ENCODE assay signal across 25 cellular contexts in genomic region chr19:50276370-50277063, GRCh38. TPM values are rescaled to one million over a fixed set of nuclear protein-coding genes. Genes with fewer than 3 reads are reported as not detected.
DNase-seq lines count a peak whose midpoint lies in the region; ATAC-seq, FAIRE-seq and TF ChIP-seq lines count a peak whose summit lies in the region.
"Had no signal": no experiment of that assay in that cellular context is flagged by ENCODE, and none has a peak within 500 bp of the region (broad histone marks: within the 10 kb centered on the region; RNA-seq: fewer than 3 reads in every experiment).

No MANE protein-coding gene starts in this region.

- H4K20me1 ChIP-seq in HepG2 (ENCODE audit: insufficient read depth, low read length): no peaks in the 10 kb centered on the region

- H3K27me3 Mint-ChIP-seq in nephron progenitor cell (ENCODE audit: low read depth, poor library complexity): no peaks in the 10 kb centered on the region

- H3K79me2 ChIP-seq in HepG2 (ENCODE audit: insufficient read depth, low read length): no peaks in the 10 kb centered on the region

- H3K9ac ChIP-seq in HepG2 (ENCODE audit: insufficient read depth, low read depth, low read length): peak overlapping the region; percentile 65; the same call in 1 of the 2 replicates

- peaks cover 21% of the 10 kb centered on the region for H3K4me1 Mint-ChIP-seq in nephron progenitor cell
- H3K4me1 Mint-ChIP-seq: CD4-positive, CD25-positive, alpha-beta regulatory T cell; GM23338 had no signal

- POLR2A ChIA-PET in HepG2 (lab: Yijun Ruan, JAX): interaction anchor here (0.6 to 2.2 kb wide), 3 partner anchors 11 to 52 kb away, joined by 3 to 8 read pairs (median 4); partner anchors contain the start of gene KCNC3

- no peaks in the 10 kb centered on the region for H3K9me3 ChIP-seq in HepG2 (ENCODE audit: low read length)
- H3K9me3 ChIP-seq in right lobe of liver: no peaks in the 10 kb centered on the region
- H3K9me3 ChIP-seq: A549, BE2C, Caco-2 had no signal

- peak overlapping the region; percentile 50 for H3K27ac Mint-ChIP-seq in nephron progenitor cell
- H3K27ac Mint-ChIP-seq: CD4-positive, CD25-positive, alpha-beta regulatory T cell; CD8-positive, alpha-beta T cell; GM23338 had no signal

- ATAC-seq in HepG2 (peak; percentile 32), right lobe of liver (no peak), HG03521 (IDR thresholded peaks at IDR 0.05; ENCODE audit: unreplicated experiment) (no peak)
- ATAC-seq: A549; CD8-positive, alpha-beta T cell; GM12878; GM23338 had no signal

- TF ChIP-seq POLR2A in HepG2 (IDR thresholded peaks at IDR 0.05; ENCODE audit: insufficient read depth in 1 of 2, low read depth in 2 of 2, low read length in 2 of 2): no peak
- TF ChIP-seq POLR2A in right lobe of liver (IDR thresholded peaks at IDR 0.05): no peak

- H3K4me3 ChIP-seq in HepG2 (replicated peaks in 1 of 3; ENCODE audit: insufficient read depth in 1 of 3, low read depth in 2 of 3, low read length in 3 of 3) (peak overlapping the region in 2 of 3 experiments; percentile 9 to 61; a peak in 2 of 6 replicates), right lobe of liver (no peak overlapping the region), H7 (ENCODE audit: insufficient read depth, low read depth, low read length) (no peak overlapping the region)
- H3K4me3 ChIP-seq: A549, GM12878, GM23338 had no signal

- H3K4me3 Mint-ChIP-seq in nephron progenitor cell: no peak overlapping the region
- H3K4me3 Mint-ChIP-seq: CD4-positive, CD25-positive, alpha-beta regulatory T cell; CD8-positive, alpha-beta T cell; GM23338 had no signal

- FAIRE-seq in HepG2 (lab: Jason Lieb, UNC) (no peak), D721Med (lab: Jason Lieb, UNC) (no peak)
- FAIRE-seq: A549, GM12878, GM18507, H54 had no signal

- 49% methylated on average over 13 of the region's 15 CpGs for WGBS in HepG2 (ENCODE audit: low lambda C conversion rate)
- WGBS in right lobe of liver (ENCODE audit: insufficient coverage, low coverage, low lambda C conversion rate, missing lambda C conversion rate): 86% methylated on average over 6 of the region's 15 CpGs

- CTCF ChIA-PET in HepG2 (lab: Yijun Ruan, JAX; ENCODE audit: low intra/inter-chr PET ratio, low total read pairs): no interaction called here

- H3K27ac ChIP-seq in HepG2 (ENCODE audit: extremely low read length, insufficient read depth, low read length) (peak overlapping the region; percentile 84), right lobe of liver (no peak overlapping the region)
- H3K27ac ChIP-seq: A549, C4-2B had no signal

- DNase-seq in HepG2 (ENCODE audit: low spot score): no peak
- DNase-seq in right lobe of liver: no peak
- peak; percentile 46 for DNase-seq in H7
- no peak for DNase-seq in nephron progenitor cell
- no peak for DNase-seq in D721Med (ENCODE audit: insufficient read length, low spot score)
- no peak for DNase-seq in middle frontal gyrus (ENCODE audit: extremely low spot score, low spot score)
- DNase-seq: 8988T; ACHN; AML-193; BE2C; Caco-2; CD4-positive, CD25-positive, alpha-beta regulatory T cell; CD8-positive, alpha-beta T cell; DMS 273 treated with DMSO at 0.1 percent for 48 hours; DMS79; EL; GDM1; HCEC 1CT had no signal

- no peaks in the 10 kb centered on the region for H3K9me3 Mint-ChIP-seq in nephron progenitor cell
- H3K9me3 Mint-ChIP-seq: CD8-positive, alpha-beta T cell had no signal

- BruUV-seq in HepG2 (replicated peaks; lab: Mats Ljungman, UMichigan): no TSS peak

- peaks cover 26% of the 10 kb centered on the region for H3K4me1 ChIP-seq in HepG2 (ENCODE audit: insufficient read depth, low read length)
- H3K4me1 ChIP-seq in right lobe of liver: no peaks in the 10 kb centered on the region
- H3K4me1 ChIP-seq: A549, BE2C, Caco-2 had no signal

- peak overlapping the region; percentile 71 for H3K4me2 ChIP-seq in HepG2 (ENCODE audit: low read depth, low read length)
- H3K4me2 ChIP-seq: A549, GM23338 had no signal

- intact Hi-C loops in HepG2 (cut with micrococcal nuclease; ENCODE audit: unreplicated experiment): no loop called here
- intact Hi-C loops in right lobe of liver (cut with DNase I): no loop called here

- no peaks in the 10 kb centered on the region for H3K36me3 Mint-ChIP-seq in nephron progenitor cell (ENCODE audit: low read depth)
- H3K36me3 Mint-ChIP-seq: CD4-positive, CD25-positive, alpha-beta regulatory T cell; CD8-positive, alpha-beta T cell had no signal

- no peak for TF ChIP-seq RAD21 in HepG2 (CRISPR knock-in tag; IDR thresholded peaks at IDR 0.05)

- peaks cover 0 to 4% of the 10 kb centered on the region in 2 experiments; a peak in 2 of 5 replicates for H3K36me3 ChIP-seq in HepG2 (replicated peaks in 1 of 2; ENCODE audit: control insufficient read depth in 1 of 2, insufficient read depth in 2 of 2, low read length in 2 of 2)
- H3K36me3 ChIP-seq in right lobe of liver: peaks cover 0 to 49% (median 12%) of the 10 kb centered on the region in 4 donors
- peaks cover 2% of the 10 kb centered on the region for H3K36me3 ChIP-seq in H7 (replicated peaks; ENCODE audit: control insufficient read depth, insufficient read depth, low read length)
- H3K36me3 ChIP-seq: BE2C had no signal

- in situ Hi-C loops in HepG2 (cut with HindIII; ENCODE audit: extremely low pct_ligation_motif_present, low pct_unique_long_range_greater_than_20kb): no loop called here

- TF ChIP-seq CTCF in HepG2 (CRISPR knock-in tag; IDR thresholded peaks at IDR 0.05) (peak; percentile 39; the same call in 1 of the 2 replicates), right lobe of liver (IDR thresholded peaks at IDR 0.05) (no peak), nephron progenitor cell (IDR thresholded peaks at IDR 0.05) (no peak), D721Med (IDR thresholded peaks at IDR 0.05; ENCODE audit: insufficient read depth, missing control alignments) (no peak)

- H3K27me3 ChIP-seq in HepG2 (ENCODE audit: control insufficient read depth in 1 of 2, insufficient read depth in 2 of 2, low read length in 2 of 2) (no peaks in the 10 kb centered on the region), right lobe of liver (no peaks in the 10 kb centered on the region), H7 (ENCODE audit: control insufficient read depth, insufficient read depth, low read length) (no peaks in the 10 kb centered on the region)
- H3K27me3 ChIP-seq: BE2C had no signal

- no peak overlapping the region for H2AFZ ChIP-seq in HepG2 (ENCODE audit: low read length)
- H2AFZ ChIP-seq: GM23338 had no signal

- no peak for TF ChIP-seq EP300 in HepG2 (IDR thresholded peaks at IDR 0.05; ENCODE audit: low read depth in 2 of 2, low read length in 2 of 2)
- no peak for TF ChIP-seq EP300 in HepG2 (CRISPR knock-in tag; IDR thresholded peaks at IDR 0.05; ENCODE audit: borderline replicate concordance)

TF ChIP-seq in HepG2, 621 proteins besides CTCF, POLR2A, EP300 and RAD21 (continues in another document):
- no peak for TF ChIP-seq ZNF557 (CRISPR knock-in tag; IDR thresholded peaks at IDR 0.05)
- no peak for TF ChIP-seq SCMH1 (CRISPR knock-in tag; IDR thresholded peaks at IDR 0.05; ENCODE audit: borderline replicate concordance)
- TF ChIP-seq MZF1 (CRISPR knock-in tag; IDR thresholded peaks at IDR 0.05; ENCODE audit: borderline replicate concordance): no peak
- TF ChIP-seq ZBTB33 (CRISPR knock-in tag; IDR thresholded peaks at IDR 0.05): peak; percentile 49; the same call in 1 of the 2 replicates
- TF ChIP-seq HES4 (CRISPR knock-in tag; IDR thresholded peaks at IDR 0.05; ENCODE audit: borderline replicate concordance): no peak
- 0 out of 2 replicates have a peak, but pooled peaks have one; percentile 28 for TF ChIP-seq ELF3 (CRISPR knock-in tag; IDR thresholded peaks at IDR 0.05)
- peak; percentile 8 for TF ChIP-seq RBM39 (IDR thresholded peaks at IDR 0.05; ENCODE audit: low read depth, low read length, poor library complexity, severe bottlenecking)

RNA-seq across cellular contexts. Expression of gene KCNC3, which starts 52.7 kb away (rescaled TPM):
- total RNA-seq in HepG2 (2016; rRNA removed; fragmentation: Illumina TruSeq; extraction: Trizol): 0.24 and 0.29 TPM in 2 replicates
- total RNA-seq in HepG2 (2016; cell fraction: cytosol; rRNA removed; fragmentation: Illumina TruSeq; extraction: Trizol; ENCODE audit: low read depth): 0.09 and 0.20 TPM in 2 replicates
- total RNA-seq in HepG2 (2016; cell fraction: insoluble cytoplasmic fraction; rRNA removed; fragmentation: Illumina TruSeq; extraction: Trizol): 0.10 and 0.35 TPM in 2 replicates
- total RNA-seq in HepG2 (2016; cell fraction: membrane; rRNA removed; fragmentation: Illumina TruSeq; extraction: Trizol): 0.34 TPM in 2 replicates
- 0.66 and 0.81 TPM in 2 replicates for total RNA-seq in HepG2 (2016; cell fraction: nucleus; rRNA removed; fragmentation: Illumina TruSeq; extraction: Trizol)
- polyA plus RNA-seq in HepG2 (2011; rRNA removed): 1.6 and 1.7 TPM in 2 replicates
- 0.29 and 0.46 TPM in 2 replicates for polyA plus RNA-seq in HepG2 (2011; cell fraction: cytosol; rRNA removed)
- 13.3 and 15.9 TPM in 2 replicates for polyA plus RNA-seq in HepG2 (2011; cell fraction: nucleus; rRNA removed)
- 2.6 and 3.4 TPM in 2 replicates for polyA plus RNA-seq in HepG2 (2012)
- polyA plus RNA-seq in HepG2 (2016; cell fraction: cytosol; fragmentation: Illumina TruSeq; extraction: Trizol; ENCODE audit: low read depth): 0.17 and 0.27 TPM in 2 replicates
- polyA plus RNA-seq in HepG2 (2016; cell fraction: insoluble cytoplasmic fraction; fragmentation: Illumina TruSeq; extraction: Trizol; ENCODE audit: low read depth): 1.1 and 1.3 TPM in 2 replicates
- polyA plus RNA-seq in HepG2 (2016; cell fraction: membrane; fragmentation: Illumina TruSeq; extraction: Trizol; ENCODE audit: low read depth): 0.78 and 1.2 TPM in 2 replicates
- 9.8 and 11.7 TPM in 2 replicates for polyA plus RNA-seq in HepG2 (2016; cell fraction: nucleus; fragmentation: Illumina TruSeq; extraction: Trizol; ENCODE audit: insufficient read depth, low read depth)
- polyA minus RNA-seq in HepG2 (2011; rRNA and poly(A)+ RNA removed; ENCODE audit: low replicate concordance): 4.0 TPM in 1 of 2 replicates, not detected in the other
- polyA minus RNA-seq in HepG2 (2011; cell fraction: cytosol; rRNA and poly(A)+ RNA removed): 0.62 and 0.79 TPM in 2 replicates
- 4.2 and 4.6 TPM in 2 replicates for polyA minus RNA-seq in HepG2 (2011; cell fraction: nucleus; rRNA and poly(A)+ RNA removed)
- total RNA-seq in right lobe of liver: 1 to 10 TPM in 5 of 6 experiments, under 1 TPM in 1; 0.92 to 3.0 (median 2.3) TPM
- 0.14 and 0.37 TPM in 2 replicates for total RNA-seq in H7 (2014; rRNA removed; shearing (Covaris generic))
- polyA plus RNA-seq: CD4-positive, CD25-positive, alpha-beta regulatory T cell had no signal

Comparison
In these comparisons a context has a peak if more than half of its experiments do, and no peak if none do; other contexts are left out.
1. H3K4me3 ChIP-seq: peak in HepG2 (2 of 3); none in right lobe of liver (0 of 3) and H7 (single experiment).